In the genomic region with DNA sequence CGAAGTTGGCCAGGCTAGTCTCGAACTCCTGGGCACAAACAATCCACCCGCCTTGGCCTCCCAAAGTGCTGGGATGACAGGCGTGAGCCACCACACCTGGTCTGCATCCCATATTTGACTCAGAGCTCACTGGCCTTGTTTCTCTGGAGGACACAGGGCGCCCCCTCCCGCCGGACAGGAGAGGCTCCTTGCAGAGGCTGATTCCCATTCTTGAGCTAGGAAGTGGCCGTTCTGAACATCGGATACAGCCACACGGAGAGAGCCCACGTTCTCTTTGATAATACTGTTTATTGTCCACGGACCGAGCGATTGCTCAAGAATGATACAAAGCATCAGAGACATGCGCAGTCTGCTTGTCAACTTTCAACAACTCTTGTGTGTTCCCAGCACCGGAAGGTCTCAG, we compare ENCODE assay signal across 19 cellular contexts. TPM values are rescaled to one million over a fixed set of nuclear protein-coding genes. Genes with fewer than 3 reads are reported as not detected.
A peak's percentile ranks its signal among the peaks of the same experiment; 100 is the strongest.
DNase-seq lines count a peak whose midpoint lies in the region; ATAC-seq, FAIRE-seq and TF ChIP-seq lines count a peak whose summit lies in the region.
"Had no signal": no experiment of that assay in that cellular context is flagged by ENCODE, and none has a peak within 500 bp of the region (broad histone marks: within the 10 kb centered on the region; RNA-seq: fewer than 3 reads in every experiment).

No MANE protein-coding gene starts in this region.

- no peak overlapping the region for H4K8ac ChIP-seq in H1 (ENCODE audit: extremely low read depth, insufficient read depth, low read length)

- H3K4me3 ChIP-seq in OCI-LY1 (ENCODE audit: low read depth, low read length, poor library complexity, severe bottlenecking) = no peak overlapping the region
- no peak overlapping the region for H3K4me3 ChIP-seq in H1 (ENCODE audit: extremely low read depth in 1 of 4, insufficient read depth in 2 of 4, low read depth in 3 of 4, low read length in 4 of 4)
- H3K4me3 ChIP-seq in neural progenitor cell = no peak overlapping the region
- H3K4me3 ChIP-seq in CD8-positive, alpha-beta T cell (ENCODE audit: low read depth, low read length) = no peak overlapping the region
- H3K4me3 ChIP-seq: gastrocnemius medialis, sigmoid colon, upper lobe of left lung had no signal

- no peaks in the 10 kb centered on the region for H3K27me3 Mint-ChIP-seq in neural progenitor cell (ENCODE audit: insufficient read depth, low read depth)
- H3K27me3 Mint-ChIP-seq in activated T-cell treated with anti-CD3 and anti-CD28 coated beads, Interleukin-2, amount 50 U/mL, for 4 hours (ENCODE audit: low read depth) = no peaks in the 10 kb centered on the region
- H3K27me3 Mint-ChIP-seq in CD8-positive, alpha-beta T cell (ENCODE audit: low read depth) = no peaks in the 10 kb centered on the region

- H3K4ac ChIP-seq in H1 (replicated peaks; ENCODE audit: insufficient read length, low read depth, low read length) = no peak overlapping the region

- H3K23me2 ChIP-seq in H1 (ENCODE audit: low read depth, low read length) = no peaks in the 10 kb centered on the region

- H2AFZ ChIP-seq in OCI-LY1 (ENCODE audit: low read length) (no peak overlapping the region), H1 (ENCODE audit: low read length) (no peak overlapping the region), neural progenitor cell (replicated peaks) (no peak overlapping the region)

- H3K27ac ChIP-seq in OCI-LY1 (ENCODE audit: low read depth, low read length, poor library complexity, severe bottlenecking) (no peak overlapping the region), H1 (ENCODE audit: low read depth, low read length) (no peak overlapping the region), neural progenitor cell (no peak overlapping the region)
- H3K27ac ChIP-seq in CD8-positive, alpha-beta T cell (ENCODE audit: low read depth, low read length) = no peak overlapping the region
- H3K27ac ChIP-seq: gastrocnemius medialis, sigmoid colon, upper lobe of left lung had no signal

- no peaks in the 10 kb centered on the region for H3K79me2 ChIP-seq in OCI-LY1 (ENCODE audit: insufficient read depth, low read length)
- no peaks in the 10 kb centered on the region for H3K79me2 ChIP-seq in H1 (ENCODE audit: control insufficient read depth in 1 of 2, insufficient read depth in 2 of 2, low read length in 2 of 2)
- no peaks in the 10 kb centered on the region for H3K79me2 ChIP-seq in neural progenitor cell (ENCODE audit: low read depth)

- H4K20me1 ChIP-seq in OCI-LY1 (ENCODE audit: insufficient read depth, low read length) = no peaks in the 10 kb centered on the region
- H4K20me1 ChIP-seq in H1 (replicated peaks in 1 of 2; ENCODE audit: control insufficient read depth in 1 of 2, insufficient read depth in 2 of 2, low read length in 2 of 2) = no peaks in the 10 kb centered on the region
- H4K20me1 ChIP-seq in neural progenitor cell (ENCODE audit: low read depth) = no peaks in the 10 kb centered on the region

- no peak overlapping the region for H3K9ac ChIP-seq in OCI-LY1 (ENCODE audit: low read length)
- H3K9ac ChIP-seq in H1 (replicated peaks in 1 of 4; ENCODE audit: extremely low read depth in 1 of 4, low read depth in 3 of 4, low read length in 3 of 4) = no peak overlapping the region
- no peak overlapping the region for H3K9ac ChIP-seq in neural progenitor cell

- ATAC-seq in activated T-cell treated with anti-CD3 and anti-CD28 coated beads, Interleukin-2, amount 50 U/mL, for 4 hours = no peak
- ATAC-seq in HG03521 (IDR thresholded peaks at IDR 0.05; ENCODE audit: unreplicated experiment) = no peak
- no peak for ATAC-seq in GM18867 (IDR thresholded peaks at IDR 0.05; ENCODE audit: unreplicated experiment)
- no peak for ATAC-seq in CD8-positive, alpha-beta T cell
- ATAC-seq: gastrocnemius medialis; stimulated activated effector memory CD8-positive, alpha-beta T cell treated with anti-CD3 and anti-CD28 coated beads, Interleukin-12 subunit alpha, Interleukin-12 subunit beta, amount 100 ng/mL, for 72 hours had no signal

- CTCF ChIA-PET in H1 (lab: Charles Lee; ENCODE audit: partially characterized antibody) = interaction anchor here (0.7 to 4.9 kb wide), 11 partner anchors 8 to 144 kb away, joined by 3 to 31 read pairs (median 4); no protein-coding TSS in a partner anchor
- CTCF ChIA-PET in CD8-positive, alpha-beta T cell (lab: Charles Lee) = interaction anchor here (0.7 to 4.9 kb wide), 5 partner anchors 9 to 141 kb away, joined by 3 to 30 read pairs (median 4); no protein-coding TSS in a partner anchor

- no peak for FAIRE-seq in H1 (lab: Jason Lieb, UNC)

- no peak overlapping the region for H3K56ac ChIP-seq in H1 (replicated peaks; ENCODE audit: insufficient read length, low read depth, low read length)

- no peak overlapping the region for H4K91ac ChIP-seq in H1 (replicated peaks; ENCODE audit: insufficient read length, low read length)

- H3K27me3 ChIP-seq in OCI-LY1 (ENCODE audit: insufficient read depth, low read length) (0 out of 2 replicates have a peak, but pooled peaks cover 5% of the 10 kb centered on the region), H1 (replicated peaks in 1 of 4; ENCODE audit: control insufficient read depth in 3 of 4, extremely low read depth in 1 of 4, insufficient read depth in 3 of 4, low read length in 3 of 4) (no peaks in the 10 kb centered on the region), neural progenitor cell (no peaks in the 10 kb centered on the region)
- H3K27me3 ChIP-seq in CD8-positive, alpha-beta T cell (ENCODE audit: insufficient read depth, low read length) = no peaks in the 10 kb centered on the region
- H3K27me3 ChIP-seq: gastrocnemius medialis, sigmoid colon, upper lobe of left lung had no signal

- peak in 1 of 2 experiments; percentile 40; a peak in 1 of 4 replicates for TF ChIP-seq RAD21 in H1 (IDR thresholded peaks at IDR 0.05 in 1 of 2, conservative IDR thresholded peaks at IDR 0.05 in 1 of 2; ENCODE audit: low read depth in 2 of 2, low read length in 2 of 2)

- no peak overlapping the region for H3K27ac Mint-ChIP-seq in neural progenitor cell
- H3K27ac Mint-ChIP-seq in CD8-positive, alpha-beta T cell = no peak overlapping the region
- H3K27ac Mint-ChIP-seq: stimulated activated effector memory CD8-positive, alpha-beta T cell treated with anti-CD3 and anti-CD28 coated beads, Interleukin-12 subunit alpha, Interleukin-12 subunit beta, amount 100 ng/mL, for 72 hours had no signal

- intact Hi-C loops in CD8-positive, alpha-beta T cell (cut with DNase I, micrococcal nuclease) = no loop called here

- no peaks in the 10 kb centered on the region for H3K9me2 ChIP-seq in OCI-LY1 (ENCODE audit: low read depth, low read length)

- no peaks in the 10 kb centered on the region for H3F3A ChIP-seq in OCI-LY1 (ENCODE audit: insufficient read depth, low read length)
- H3F3A ChIP-seq in neural progenitor cell (ENCODE audit: low read depth) = no peaks in the 10 kb centered on the region

- H3K36me3 Mint-ChIP-seq in neural progenitor cell = no peaks in the 10 kb centered on the region
- H3K36me3 Mint-ChIP-seq in activated T-cell treated with anti-CD3 and anti-CD28 coated beads, Interleukin-2, amount 50 U/mL, for 4 hours (ENCODE audit: insufficient read depth) = no peaks in the 10 kb centered on the region
- peaks cover 4% of the 10 kb centered on the region for H3K36me3 Mint-ChIP-seq in CD8-positive, alpha-beta T cell
- H3K36me3 Mint-ChIP-seq: stimulated activated effector memory CD8-positive, alpha-beta T cell treated with anti-CD3 and anti-CD28 coated beads, Interleukin-12 subunit alpha, Interleukin-12 subunit beta, amount 100 ng/mL, for 72 hours had no signal

- H2BK15ac ChIP-seq in H1 (ENCODE audit: low read length) = no peak overlapping the region

- no peak overlapping the region for H3K4me3 Mint-ChIP-seq in neural progenitor cell
- no peak overlapping the region for H3K4me3 Mint-ChIP-seq in activated T-cell treated with anti-CD3 and anti-CD28 coated beads, Interleukin-2, amount 50 U/mL, for 4 hours
- no peak overlapping the region for H3K4me3 Mint-ChIP-seq in CD8-positive, alpha-beta T cell
- H3K4me3 Mint-ChIP-seq: central memory CD8-positive, alpha-beta T cell; stimulated activated effector memory CD8-positive, alpha-beta T cell treated with anti-CD3 and anti-CD28 coated beads, Interleukin-12 subunit alpha, Interleukin-12 subunit beta, amount 100 ng/mL, for 72 hours had no signal

- H3K79me1 ChIP-seq in H1 (ENCODE audit: low read depth, low read length) = no peaks in the 10 kb centered on the region

- H3K23ac ChIP-seq in H1 (ENCODE audit: insufficient read length) = no peak overlapping the region

- H3K9me3 ChIP-seq in OCI-LY1 (ENCODE audit: low read length) = no peaks in the 10 kb centered on the region
- no peaks in the 10 kb centered on the region for H3K9me3 ChIP-seq in H1 (ENCODE audit: insufficient read depth in 2 of 2, low read depth in 1 of 2, low read length in 1 of 2)
- no peaks in the 10 kb centered on the region for H3K9me3 ChIP-seq in neural progenitor cell (ENCODE audit: low read depth)
- no peaks in the 10 kb centered on the region for H3K9me3 ChIP-seq in CD8-positive, alpha-beta T cell (ENCODE audit: low read length)
- H3K9me3 ChIP-seq: gastrocnemius medialis, sigmoid colon, upper lobe of left lung had no signal

- H3K4me1 ChIP-seq in OCI-LY1 (ENCODE audit: insufficient read depth, low read length, severe bottlenecking) (no peaks in the 10 kb centered on the region), H1 (replicated peaks in 1 of 4; ENCODE audit: control insufficient read depth in 3 of 4, insufficient read depth in 4 of 4, low read length in 3 of 4) (no peaks in the 10 kb centered on the region; a peak in 1 of 7 replicates), neural progenitor cell (no peaks in the 10 kb centered on the region)
- H3K4me1 ChIP-seq in CD8-positive, alpha-beta T cell (ENCODE audit: insufficient read depth, low read length) = no peaks in the 10 kb centered on the region
- H3K4me1 ChIP-seq: gastrocnemius medialis, sigmoid colon, upper lobe of left lung had no signal

- H2BK20ac ChIP-seq in H1 (ENCODE audit: low read length) = no peak overlapping the region

- POLR2A ChIA-PET in H1 (lab: Charles Lee; ENCODE audit: partially characterized antibody) = interaction anchor here (1.1 kb wide), 1 partner anchor 11 kb away, joined by 5 read pairs; a partner anchor contains a TSS
- POLR2A ChIA-PET in CD8-positive, alpha-beta T cell (lab: Charles Lee) = no interaction called here

- H3K36me3 ChIP-seq in OCI-LY1 (ENCODE audit: insufficient read depth, low read length) (no peaks in the 10 kb centered on the region), H1 (ENCODE audit: control insufficient read depth in 2 of 4, insufficient read depth in 4 of 4, low read length in 3 of 4) (peaks cover 0 to 6% (median 2%) of the 10 kb centered on the region in 4 experiments; a peak in 5 of 8 replicates), neural progenitor cell (no peaks in the 10 kb centered on the region)
- no peaks in the 10 kb centered on the region for H3K36me3 ChIP-seq in CD8-positive, alpha-beta T cell (ENCODE audit: insufficient read depth, low read length)

- no peak overlapping the region for H3K18ac ChIP-seq in H1 (ENCODE audit: extremely low read depth, low read length)

- H2AK5ac ChIP-seq in H1 (ENCODE audit: low read depth, low read length) = no peak overlapping the region

- H2BK12ac ChIP-seq in H1 (ENCODE audit: low read depth, low read length) = no peak overlapping the region

- H3K4me1 Mint-ChIP-seq in neural progenitor cell = no peaks in the 10 kb centered on the region
- no peaks in the 10 kb centered on the region for H3K4me1 Mint-ChIP-seq in activated T-cell treated with anti-CD3 and anti-CD28 coated beads, Interleukin-2, amount 50 U/mL, for 4 hours (ENCODE audit: low read depth)
- no peaks in the 10 kb centered on the region for H3K4me1 Mint-ChIP-seq in CD8-positive, alpha-beta T cell (ENCODE audit: low read depth)
- H3K4me1 Mint-ChIP-seq: central memory CD8-positive, alpha-beta T cell; stimulated activated effector memory CD8-positive, alpha-beta T cell treated with anti-CD3 and anti-CD28 coated beads, Interleukin-12 subunit alpha, Interleukin-12 subunit beta, amount 100 ng/mL, for 72 hours had no signal

- TF ChIP-seq EP300 in H1 (IDR thresholded peaks at IDR 0.05; ENCODE audit: borderline replicate concordance in 1 of 2, low read depth in 2 of 2, low read length in 2 of 2) = no peak

- H4K5ac ChIP-seq in H1 (ENCODE audit: insufficient read length, low read depth, low read length) = no peak overlapping the region

- WGBS in H1 (ENCODE audit: extremely low coverage in 1 of 2, insufficient coverage in 1 of 2, insufficient read length in 1 of 2, insufficient replicate concordance in 2 of 2, low coverage in 1 of 2, low lambda C conversion rate in 2 of 2, missing lambda C conversion rate in 1 of 2), 2 experiments = 82% methylated on average over 16 of the region's 16 CpGs; no CpG with 5 or more reads in 1 of the 2 experiments

- no peak overlapping the region for H3K4me2 ChIP-seq in OCI-LY1 (ENCODE audit: low read length)
- H3K4me2 ChIP-seq in H1 (ENCODE audit: insufficient read depth in 1 of 2, low read depth in 2 of 2, low read length in 2 of 2) = no peak overlapping the region
- H3K4me2 ChIP-seq in neural progenitor cell = no peak overlapping the region

- DNase-seq in GM10266 (ENCODE audit: extremely low spot score) (no peak), H1 (ENCODE audit: low read depth in 1 of 2, low spot score in 2 of 2) (peak in 1 of 2 experiments; percentile 59), neural progenitor cell (ENCODE audit: low spot score) (no peak)
- DNase-seq in activated T-cell treated with anti-CD3 and anti-CD28 coated beads, Interleukin-2, amount 50 U/mL, for 4 hours = no peak
- DNase-seq in CD8-positive, alpha-beta T cell = no peak
- DNase-seq: activated CD4-positive, alpha-beta T cell treated with anti-CD3 and anti-CD28 coated beads for 4 hours; activated T-cell treated with anti-CD3 and anti-CD28 coated beads, Interleukin-2, amount 50 U/mL, for 48 hours; DMS153; gastrocnemius medialis; NCI-H2029; NCI-H526 treated with DMSO at 0.1 percent for 48 hours; sigmoid colon; T-helper 2 cell; upper lobe of left lung had no signal

- no peaks in the 10 kb centered on the region for H3K9me3 Mint-ChIP-seq in neural progenitor cell
- no peaks in the 10 kb centered on the region for H3K9me3 Mint-ChIP-seq in activated T-cell treated with anti-CD3 and anti-CD28 coated beads, Interleukin-2, amount 50 U/mL, for 4 hours
- no peaks in the 10 kb centered on the region for H3K9me3 Mint-ChIP-seq in CD8-positive, alpha-beta T cell
- H3K9me3 Mint-ChIP-seq: central memory CD8-positive, alpha-beta T cell; stimulated activated effector memory CD8-positive, alpha-beta T cell treated with anti-CD3 and anti-CD28 coated beads, Interleukin-12 subunit alpha, Interleukin-12 subunit beta, amount 100 ng/mL, for 72 hours had no signal

- no peak overlapping the region for H2BK5ac ChIP-seq in H1 (ENCODE audit: low read depth, low read length)

- TF ChIP-seq CTCF in GM10266 (IDR thresholded peaks at IDR 0.05; ENCODE audit: control insufficient read depth, insufficient read depth, low read depth, missing control alignments) = peak; percentile 46
- TF ChIP-seq CTCF in OCI-LY1 (IDR thresholded peaks at IDR 0.05; ENCODE audit: low read length) = peak; percentile 46
- TF ChIP-seq CTCF in H1 (IDR thresholded peaks at IDR 0.05; ENCODE audit: control extremely low read depth in 1 of 3, insufficient read depth in 1 of 3, low read depth in 1 of 3, low read length in 3 of 3) = peak; percentile 42 to 45 (median 44)
- TF ChIP-seq CTCF in neural progenitor cell (IDR thresholded peaks at IDR 0.05) = peak; percentile 31
- no peak for TF ChIP-seq CTCF in CD8-positive, alpha-beta T cell (IDR thresholded peaks at IDR 0.05)

- no peak overlapping the region for H3K14ac ChIP-seq in H1 (ENCODE audit: insufficient read length)

- TF ChIP-seq POLR2A in H1 (IDR thresholded peaks at IDR 0.05; ENCODE audit: control extremely low read depth in 1 of 2, low read depth in 2 of 2, low read length in 2 of 2) = no peak

- no peak overlapping the region for H2BK120ac ChIP-seq in H1 (replicated peaks; ENCODE audit: low read depth, low read length)

RNA-seq across cellular contexts. Expression of a gene that starts 12.1 kb away (rescaled TPM):
- 65.8 and 67.7 TPM in 2 replicates for total RNA-seq in H1 (2021; fragmentation: NEBNext Ultra II Directional; extraction: Animal tissue kit (Norgen Biotek cat#: 25700))
- 40.7 and 44.8 TPM in 2 replicates for polyA plus RNA-seq in H1 (2011; rRNA removed)
- polyA plus RNA-seq in H1 (2011; cell fraction: cytosol; rRNA removed) = 34.2 TPM
- polyA plus RNA-seq in H1 (2011; cell fraction: nucleus; rRNA removed) = 90.2 TPM
- 52.2 to 59.3 TPM (median 54.9 TPM) in 4 replicates for polyA plus RNA-seq in H1 (2012, experiment 1 of 2)
- 42.7 TPM for polyA plus RNA-seq in H1 (2012, experiment 2 of 2)
- 43.8 TPM for polyA plus RNA-seq in H1 (2013, experiment 1 of 2)
- polyA plus RNA-seq in H1 (2013, experiment 2 of 2) = 41.9 TPM
- polyA minus RNA-seq in H1 (2011; rRNA and poly(A)+ RNA removed) = 63.4 and 70.8 TPM in 2 replicates
- polyA minus RNA-seq in H1 (2011; cell fraction: cytosol; rRNA and poly(A)+ RNA removed) = 22.9 TPM
- polyA minus RNA-seq in H1 (2011; cell fraction: nucleus; rRNA and poly(A)+ RNA removed) = 49.2 TPM
- 16.6 and 20.4 TPM in 2 replicates for total RNA-seq in neural progenitor cell (ENCODE audit: low replicate concordance)
- 100 to 1,000 TPM; 157 to 179 (median 170) TPM for total RNA-seq in activated T-cell treated with anti-CD3 and anti-CD28 coated beads, Interleukin-2, amount 50 U/mL, for 4 hours
- total RNA-seq in CD8-positive, alpha-beta T cell = 100 to 1,000 TPM; 755 to 805 TPM

RNA-seq across cellular contexts. Expression of a gene that starts 50.3 kb away (rescaled TPM):
- 1.4 and 2.0 TPM in 2 replicates for total RNA-seq in H1 (2021; fragmentation: NEBNext Ultra II Directional; extraction: Animal tissue kit (Norgen Biotek cat#: 25700))
- polyA plus RNA-seq in H1 (2011; rRNA removed) = 0.05 and 0.06 TPM in 2 replicates
- 0.04 TPM for polyA plus RNA-seq in H1 (2011; cell fraction: cytosol; rRNA removed)
- polyA plus RNA-seq in H1 (2011; cell fraction: nucleus; rRNA removed) = 0.29 TPM
- polyA plus RNA-seq in H1 (2012, experiment 1 of 2) = 0.28 to 0.64 TPM (median 0.46 TPM) in 4 replicates
- 0.10 TPM for polyA plus RNA-seq in H1 (2012, experiment 2 of 2)
- 0.14 TPM for polyA plus RNA-seq in H1 (2013, experiment 1 of 2)
- 0.07 TPM for polyA plus RNA-seq in H1 (2013, experiment 2 of 2)
- polyA minus RNA-seq in H1 (2011; rRNA and poly(A)+ RNA removed) = 0.41 and 0.82 TPM in 2 replicates
- 0.51 TPM for polyA minus RNA-seq in H1 (2011; cell fraction: cytosol; rRNA and poly(A)+ RNA removed)
- 1.1 TPM for polyA minus RNA-seq in H1 (2011; cell fraction: nucleus; rRNA and poly(A)+ RNA removed)
- total RNA-seq in neural progenitor cell (ENCODE audit: low replicate concordance) = 0.28 and 0.39 TPM in 2 replicates
- total RNA-seq in activated T-cell treated with anti-CD3 and anti-CD28 coated beads, Interleukin-2, amount 50 U/mL, for 4 hours = not detected
- 1 to 10 TPM; 5.3 to 6.3 TPM for total RNA-seq in CD8-positive, alpha-beta T cell

Comparison
In these comparisons a context has a peak if more than half of its experiments do, and no peak if none do; other contexts are left out.
1. RNA of a gene that starts 12.1 kb away (total RNA-seq): 755 to 805 TPM in CD8-positive, alpha-beta T cell; 157 to 179 TPM in activated T-cell treated with anti-CD3 and anti-CD28 coated beads, Interleukin-2, amount 50 U/mL, for 4 hours, 65.8 to 67.7 TPM in H1 and 16.6 to 20.4 TPM in neural progenitor cell; every median in the first group is over 4 times any median in the second.